4 cellular contexts compared by ENCODE assay signal in genomic region chr1:176961678-176962077, GRCh38.
"Had no signal": no experiment of that assay in that cellular context is flagged by ENCODE, and none has a peak within 500 bp of the region (broad histone marks: within the 10 kb centered on the region; RNA-seq: fewer than 3 reads in every experiment).

No MANE protein-coding gene starts in this region.

- DNase-seq: H9, HCEC 1CT, IMR-90 had no signal

- ATAC-seq: GM23338 had no signal

- H3K4me2 ChIP-seq: GM23338 had no signal

- H2AFZ ChIP-seq: GM23338 had no signal

- H3K4me3 ChIP-seq: GM23338 had no signal
